26 cellular contexts compared by ENCODE assay signal in the genomic region with DNA sequence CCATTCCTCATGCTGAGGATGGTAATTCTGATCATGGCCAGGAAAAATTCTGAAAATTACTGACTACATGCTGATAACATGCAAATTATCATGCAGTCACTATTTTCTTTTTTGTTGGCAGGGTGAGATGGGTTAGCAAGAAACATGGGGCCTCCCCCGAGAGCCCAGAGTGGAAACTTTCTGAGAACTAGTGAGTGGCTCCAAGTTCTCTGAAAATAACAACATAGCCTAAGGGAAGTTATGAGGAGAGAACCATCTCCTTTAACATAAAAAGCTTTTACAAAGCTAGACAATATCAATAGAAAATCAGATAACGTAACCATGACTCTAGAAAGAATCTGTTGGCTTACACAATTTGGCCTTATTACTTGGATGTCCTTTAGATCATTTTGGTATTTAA.
"Had no signal": no experiment of that assay in that cellular context is flagged by ENCODE, and none has a peak within 500 bp of the region (broad histone marks: within the 10 kb centered on the region; RNA-seq: fewer than 3 reads in every experiment).

No MANE protein-coding gene starts in this region.

- H3K36me3 Mint-ChIP-seq: activated naive CD4-positive, alpha-beta T cell treated with anti-CD3 and anti-CD28 coated beads, Interleukin-2, amount 10 ng/mL, durations not matched to agents 7 days and 5 days; activated naive CD8-positive, alpha-beta T cell treated with anti-CD3 and anti-CD28 coated beads for 36 hours; IgD-negative memory B cell had no signal

- H3K36me3 ChIP-seq: brain microvascular endothelial cell, cardiac muscle cell had no signal

- DNase-seq: activated CD4-positive, alpha-beta T cell treated with anti-CD3 and anti-CD28 coated beads for 36 hours; activated CD4-positive, CD25-positive, alpha-beta regulatory T cell; activated CD8-positive, alpha-beta memory T cell treated with anti-CD3 and anti-CD28 coated beads, Interleukin-2, amount 50 U/mL, for 4 hours; activated CD8-positive, alpha-beta T cell treated with anti-CD3 and anti-CD28 coated beads for 36 hours; activated gamma-delta T cell treated with Interleukin-2 at 50 U/mL for 16 hours; activated naive CD4-positive, alpha-beta T cell treated with anti-CD3 and anti-CD28 coated beads, Interleukin-2, amount 10 ng/mL, durations not matched to agents 7 days and 5 days; activated naive CD8-positive, alpha-beta T cell treated with anti-CD3 and anti-CD28 coated beads for 36 hours; activated T-cell treated with anti-CD3 and anti-CD28 coated beads, Interleukin-2, amount 50 U/mL, for 72 hours; brain microvascular endothelial cell; KG1; NCI-H1048; NCI-H146; NCI-H187 treated with DMSO at 0.1 percent for 48 hours; NCI-H2081 treated with DMSO at 0.1 percent for 48 hours; NCI-H345; NCI-H510A; NCI-H526 treated with DMSO at 0.1 percent for 48 hours; NCI-H82; RPMI8226; SHP77 treated with DMSO at 0.1 percent for 48 hours; T-helper 2 cell had no signal

- H3K4me3 ChIP-seq: cardiac muscle cell had no signal

- H3K9me3 Mint-ChIP-seq: activated CD8-positive, alpha-beta T cell treated with anti-CD3 and anti-CD28 coated beads for 36 hours; activated naive CD8-positive, alpha-beta T cell treated with anti-CD3 and anti-CD28 coated beads for 36 hours; activated T-helper 2 cell treated with anti-CD3 and anti-CD28 coated beads, Interferon-gamma antibody, Interleukin-2, Interleukin-4, amounts not matched to agents 10 μg/mL and 5 μg/mL and 100 μg/mL, durations not matched to agents 14 hours and 24 hours and 36 hours had no signal

- H3K27ac Mint-ChIP-seq: activated CD4-positive, alpha-beta T cell treated with anti-CD3 and anti-CD28 coated beads for 36 hours; activated CD8-positive, alpha-beta T cell treated with anti-CD3 and anti-CD28 coated beads for 36 hours; activated naive CD4-positive, alpha-beta T cell treated with anti-CD3 and anti-CD28 coated beads, Interleukin-2, amount 10 ng/mL, durations not matched to agents 7 days and 5 days; activated naive CD8-positive, alpha-beta T cell treated with anti-CD3 and anti-CD28 coated beads for 36 hours; activated T-cell treated with anti-CD3 and anti-CD28 coated beads, Interleukin-2, amount 50 U/mL, for 72 hours; activated T-helper 2 cell treated with anti-CD3 and anti-CD28 coated beads, Interferon-gamma antibody, Interleukin-2, Interleukin-4, amounts not matched to agents 10 μg/mL and 5 μg/mL and 100 μg/mL, durations not matched to agents 14 hours and 24 hours and 36 hours; IgD-negative memory B cell had no signal

- H3K4me3 Mint-ChIP-seq: activated CD4-positive, alpha-beta T cell treated with anti-CD3 and anti-CD28 coated beads for 36 hours; activated CD8-positive, alpha-beta T cell treated with anti-CD3 and anti-CD28 coated beads for 36 hours; activated naive CD4-positive, alpha-beta T cell treated with anti-CD3 and anti-CD28 coated beads, Interleukin-2, amount 10 ng/mL, durations not matched to agents 7 days and 5 days; activated naive CD8-positive, alpha-beta T cell treated with anti-CD3 and anti-CD28 coated beads for 36 hours; activated T-cell treated with anti-CD3 and anti-CD28 coated beads, Interleukin-2, amount 50 U/mL, for 72 hours; IgD-negative memory B cell had no signal

- H3K27me3 Mint-ChIP-seq: activated CD4-positive, alpha-beta T cell treated with anti-CD3 and anti-CD28 coated beads for 36 hours; activated CD8-positive, alpha-beta T cell treated with anti-CD3 and anti-CD28 coated beads for 36 hours; activated naive CD4-positive, alpha-beta T cell treated with anti-CD3 and anti-CD28 coated beads, Interleukin-2, amount 10 ng/mL, durations not matched to agents 7 days and 5 days; activated naive CD8-positive, alpha-beta T cell treated with anti-CD3 and anti-CD28 coated beads for 36 hours; IgD-negative memory B cell had no signal

- ATAC-seq: activated CD4-positive, alpha-beta T cell treated with anti-CD3 and anti-CD28 coated beads for 36 hours; activated CD8-positive, alpha-beta T cell treated with anti-CD3 and anti-CD28 coated beads for 36 hours; activated T-cell treated with anti-CD3 and anti-CD28 coated beads, Interleukin-2, amount 50 U/mL, for 72 hours; Panc1 had no signal

- H3K27ac ChIP-seq: brain microvascular endothelial cell, cardiac muscle cell, VCaP had no signal

- H3K4me1 Mint-ChIP-seq: activated CD4-positive, alpha-beta T cell treated with anti-CD3 and anti-CD28 coated beads for 36 hours; activated naive CD4-positive, alpha-beta T cell treated with anti-CD3 and anti-CD28 coated beads, Interleukin-2, amount 10 ng/mL, durations not matched to agents 7 days and 5 days; activated naive CD8-positive, alpha-beta T cell treated with anti-CD3 and anti-CD28 coated beads for 36 hours; IgD-negative memory B cell had no signal

- H3K27me3 ChIP-seq: brain microvascular endothelial cell, cardiac muscle cell had no signal
